1 cellular context compared by ENCODE assay signal in the genomic region with DNA sequence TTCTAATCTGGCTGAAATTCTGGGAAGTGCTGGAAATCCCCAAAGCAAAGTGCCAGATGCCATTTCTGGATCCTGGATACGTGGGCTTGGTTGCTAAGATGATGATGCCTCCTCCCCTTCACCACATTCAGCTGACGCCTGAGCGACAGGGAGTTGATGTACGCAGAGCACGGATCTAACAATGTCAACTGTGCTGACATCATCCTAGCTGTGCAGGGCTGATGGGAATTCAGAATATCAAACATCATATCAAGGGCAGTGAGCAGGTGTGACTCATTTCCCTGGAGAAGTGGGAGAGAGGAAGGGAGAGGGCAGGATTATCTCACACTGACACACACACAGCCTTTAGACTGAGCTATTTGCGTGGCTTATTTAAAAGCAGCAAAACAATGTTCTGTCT.
TF ChIP-seq lines count a peak whose summit lies in the region.

No MANE protein-coding gene starts in this region.

TF ChIP-seq in HEK293, 187 proteins besides CTCF, POLR2A, EP300 and RAD21 (continued from another document):
- TF ChIP-seq, protein P1, sequence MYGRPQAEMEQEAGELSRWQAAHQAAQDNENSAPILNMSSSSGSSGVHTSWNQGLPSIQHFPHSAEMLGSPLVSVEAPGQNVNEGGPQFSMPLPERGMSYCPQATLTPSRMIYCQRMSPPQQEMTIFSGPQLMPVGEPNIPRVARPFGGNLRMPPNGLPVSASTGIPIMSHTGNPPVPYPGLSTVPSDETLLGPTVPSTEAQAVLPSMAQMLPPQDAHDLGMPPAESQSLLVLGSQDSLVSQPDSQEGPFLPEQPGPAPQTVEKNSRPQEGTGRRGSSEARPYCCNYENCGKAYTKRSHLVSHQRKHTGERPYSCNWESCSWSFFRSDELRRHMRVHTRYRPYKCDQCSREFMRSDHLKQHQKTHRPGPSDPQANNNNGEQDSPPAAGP (tag by site-specific recombination; IDR thresholded peaks at IDR 0.05), result peak; percentile 57; the same call in 1 of the 2 replicates
- TF ChIP-seq, protein P2, sequence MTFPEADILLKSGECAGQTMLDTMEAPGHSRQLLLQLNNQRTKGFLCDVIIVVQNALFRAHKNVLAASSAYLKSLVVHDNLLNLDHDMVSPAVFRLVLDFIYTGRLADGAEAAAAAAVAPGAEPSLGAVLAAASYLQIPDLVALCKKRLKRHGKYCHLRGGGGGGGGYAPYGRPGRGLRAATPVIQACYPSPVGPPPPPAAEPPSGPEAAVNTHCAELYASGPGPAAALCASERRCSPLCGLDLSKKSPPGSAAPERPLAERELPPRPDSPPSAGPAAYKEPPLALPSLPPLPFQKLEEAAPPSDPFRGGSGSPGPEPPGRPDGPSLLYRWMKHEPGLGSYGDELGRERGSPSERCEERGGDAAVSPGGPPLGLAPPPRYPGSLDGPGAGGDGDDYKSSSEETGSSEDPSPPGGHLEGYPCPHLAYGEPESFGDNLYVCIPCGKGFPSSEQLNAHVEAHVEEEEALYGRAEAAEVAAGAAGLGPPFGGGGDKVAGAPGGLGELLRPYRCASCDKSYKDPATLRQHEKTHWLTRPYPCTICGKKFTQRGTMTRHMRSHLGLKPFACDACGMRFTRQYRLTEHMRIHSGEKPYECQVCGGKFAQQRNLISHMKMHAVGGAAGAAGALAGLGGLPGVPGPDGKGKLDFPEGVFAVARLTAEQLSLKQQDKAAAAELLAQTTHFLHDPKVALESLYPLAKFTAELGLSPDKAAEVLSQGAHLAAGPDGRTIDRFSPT (tag by site-specific recombination; IDR thresholded peaks at IDR 0.05), result peak; percentile 31; the same call in 1 of the 2 replicates
- TF ChIP-seq ZNF629 (tag by site-specific recombination; IDR thresholded peaks at IDR 0.05) (peak; percentile 93), KLF8 (tag by site-specific recombination; IDR thresholded peaks at IDR 0.05) (no peak), ZNF366 (tag by site-specific recombination; conservative IDR thresholded peaks at IDR 0.05) (peak; percentile 81), SP2 (tag by site-specific recombination; IDR thresholded peaks at IDR 0.05) (peak; percentile 35; the same call in 1 of the 2 replicates), ZBTB21 (tag by site-specific recombination; IDR thresholded peaks at IDR 0.05) (peak; percentile 75), IKZF3 (tag by site-specific recombination; IDR thresholded peaks at IDR 0.05) (peak; percentile 44; the same call in 1 of the 2 replicates), ZFP37 (tag by site-specific recombination; IDR thresholded peaks at IDR 0.05) (peak; percentile 49; the same call in 1 of the 2 replicates), OSR2 (tag by site-specific recombination; IDR thresholded peaks at IDR 0.05) (no peak), ZNF660 (tag by site-specific recombination; IDR thresholded peaks at IDR 0.05) (peak; percentile 65; the same call in 1 of the 2 replicates), ZEB2 (tag by site-specific recombination; IDR thresholded peaks at IDR 0.05) (peak; percentile 42; the same call in 1 of the 2 replicates), SP7 (tag by site-specific recombination; IDR thresholded peaks at IDR 0.05) (peak; percentile 55; the same call in 1 of the 2 replicates), GLI4 (tag by site-specific recombination; IDR thresholded peaks at IDR 0.05) (no peak), ZNF76 (tag by site-specific recombination; IDR thresholded peaks at IDR 0.05; ENCODE audit: borderline replicate concordance, low read depth) (0 out of 2 replicates have a peak, but pooled peaks have one; percentile 57), ZNF610 (tag by site-specific recombination; IDR thresholded peaks at IDR 0.05; ENCODE audit: borderline replicate concordance) (no peak)
- TF ChIP-seq, protein P3, sequence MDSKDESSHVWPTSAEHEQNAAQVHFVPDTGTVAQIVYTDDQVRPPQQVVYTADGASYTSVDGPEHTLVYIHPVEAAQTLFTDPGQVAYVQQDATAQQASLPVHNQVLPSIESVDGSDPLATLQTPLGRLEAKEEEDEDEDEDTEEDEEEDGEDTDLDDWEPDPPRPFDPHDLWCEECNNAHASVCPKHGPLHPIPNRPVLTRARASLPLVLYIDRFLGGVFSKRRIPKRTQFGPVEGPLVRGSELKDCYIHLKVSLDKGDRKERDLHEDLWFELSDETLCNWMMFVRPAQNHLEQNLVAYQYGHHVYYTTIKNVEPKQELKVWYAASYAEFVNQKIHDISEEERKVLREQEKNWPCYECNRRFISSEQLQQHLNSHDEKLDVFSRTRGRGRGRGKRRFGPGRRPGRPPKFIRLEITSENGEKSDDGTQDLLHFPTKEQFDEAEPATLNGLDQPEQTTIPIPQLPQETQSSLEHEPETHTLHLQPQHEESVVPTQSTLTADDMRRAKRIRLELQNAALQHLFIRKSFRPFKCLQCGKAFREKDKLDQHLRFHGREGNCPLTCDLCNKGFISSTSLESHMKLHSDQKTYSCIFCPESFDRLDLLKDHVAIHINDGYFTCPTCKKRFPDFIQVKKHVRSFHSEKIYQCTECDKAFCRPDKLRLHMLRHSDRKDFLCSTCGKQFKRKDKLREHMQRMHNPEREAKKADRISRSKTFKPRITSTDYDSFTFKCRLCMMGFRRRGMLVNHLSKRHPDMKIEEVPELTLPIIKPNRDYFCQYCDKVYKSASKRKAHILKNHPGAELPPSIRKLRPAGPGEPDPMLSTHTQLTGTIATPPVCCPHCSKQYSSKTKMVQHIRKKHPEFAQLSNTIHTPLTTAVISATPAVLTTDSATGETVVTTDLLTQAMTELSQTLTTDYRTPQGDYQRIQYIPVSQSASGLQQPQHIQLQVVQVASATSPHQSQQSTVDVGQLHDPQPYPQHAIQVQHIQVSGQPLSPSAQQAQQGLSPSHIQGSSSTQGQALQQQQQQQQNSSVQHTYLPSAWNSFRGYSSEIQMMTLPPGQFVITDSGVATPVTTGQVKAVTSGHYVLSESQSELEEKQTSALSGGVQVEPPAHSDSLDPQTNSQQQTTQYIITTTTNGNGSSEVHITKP (tag by site-specific recombination; IDR thresholded peaks at IDR 0.05), result peak; percentile 51; the same call in 1 of the 2 replicates
- TF ChIP-seq, protein P4, sequence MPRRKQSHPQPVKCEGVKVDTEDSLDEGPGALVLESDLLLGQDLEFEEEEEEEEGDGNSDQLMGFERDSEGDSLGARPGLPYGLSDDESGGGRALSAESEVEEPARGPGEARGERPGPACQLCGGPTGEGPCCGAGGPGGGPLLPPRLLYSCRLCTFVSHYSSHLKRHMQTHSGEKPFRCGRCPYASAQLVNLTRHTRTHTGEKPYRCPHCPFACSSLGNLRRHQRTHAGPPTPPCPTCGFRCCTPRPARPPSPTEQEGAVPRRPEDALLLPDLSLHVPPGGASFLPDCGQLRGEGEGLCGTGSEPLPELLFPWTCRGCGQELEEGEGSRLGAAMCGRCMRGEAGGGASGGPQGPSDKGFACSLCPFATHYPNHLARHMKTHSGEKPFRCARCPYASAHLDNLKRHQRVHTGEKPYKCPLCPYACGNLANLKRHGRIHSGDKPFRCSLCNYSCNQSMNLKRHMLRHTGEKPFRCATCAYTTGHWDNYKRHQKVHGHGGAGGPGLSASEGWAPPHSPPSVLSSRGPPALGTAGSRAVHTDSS (tag by site-specific recombination; IDR thresholded peaks at IDR 0.05), result no peak
- TF ChIP-seq, protein P5, sequence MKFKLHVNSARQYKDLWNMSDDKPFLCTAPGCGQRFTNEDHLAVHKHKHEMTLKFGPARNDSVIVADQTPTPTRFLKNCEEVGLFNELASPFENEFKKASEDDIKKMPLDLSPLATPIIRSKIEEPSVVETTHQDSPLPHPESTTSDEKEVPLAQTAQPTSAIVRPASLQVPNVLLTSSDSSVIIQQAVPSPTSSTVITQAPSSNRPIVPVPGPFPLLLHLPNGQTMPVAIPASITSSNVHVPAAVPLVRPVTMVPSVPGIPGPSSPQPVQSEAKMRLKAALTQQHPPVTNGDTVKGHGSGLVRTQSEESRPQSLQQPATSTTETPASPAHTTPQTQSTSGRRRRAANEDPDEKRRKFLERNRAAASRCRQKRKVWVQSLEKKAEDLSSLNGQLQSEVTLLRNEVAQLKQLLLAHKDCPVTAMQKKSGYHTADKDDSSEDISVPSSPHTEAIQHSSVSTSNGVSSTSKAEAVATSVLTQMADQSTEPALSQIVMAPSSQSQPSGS (tag by site-specific recombination; IDR thresholded peaks at IDR 0.05; ENCODE audit: low read depth), result peak; percentile 67; the same call in 1 of the 2 replicates
- TF ChIP-seq, protein P6, sequence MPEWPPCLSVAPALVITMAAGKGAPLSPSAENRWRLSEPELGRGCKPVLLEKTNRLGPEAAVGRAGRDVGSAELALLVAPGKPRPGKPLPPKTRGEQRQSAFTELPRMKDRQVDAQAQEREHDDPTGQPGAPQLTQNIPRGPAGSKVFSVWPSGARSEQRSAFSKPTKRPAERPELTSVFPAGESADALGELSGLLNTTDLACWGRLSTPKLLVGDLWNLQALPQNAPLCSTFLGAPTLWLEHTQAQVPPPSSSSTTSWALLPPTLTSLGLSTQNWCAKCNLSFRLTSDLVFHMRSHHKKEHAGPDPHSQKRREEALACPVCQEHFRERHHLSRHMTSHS (tag by site-specific recombination; IDR thresholded peaks at IDR 0.05), result no peak
- TF ChIP-seq, protein P7, sequence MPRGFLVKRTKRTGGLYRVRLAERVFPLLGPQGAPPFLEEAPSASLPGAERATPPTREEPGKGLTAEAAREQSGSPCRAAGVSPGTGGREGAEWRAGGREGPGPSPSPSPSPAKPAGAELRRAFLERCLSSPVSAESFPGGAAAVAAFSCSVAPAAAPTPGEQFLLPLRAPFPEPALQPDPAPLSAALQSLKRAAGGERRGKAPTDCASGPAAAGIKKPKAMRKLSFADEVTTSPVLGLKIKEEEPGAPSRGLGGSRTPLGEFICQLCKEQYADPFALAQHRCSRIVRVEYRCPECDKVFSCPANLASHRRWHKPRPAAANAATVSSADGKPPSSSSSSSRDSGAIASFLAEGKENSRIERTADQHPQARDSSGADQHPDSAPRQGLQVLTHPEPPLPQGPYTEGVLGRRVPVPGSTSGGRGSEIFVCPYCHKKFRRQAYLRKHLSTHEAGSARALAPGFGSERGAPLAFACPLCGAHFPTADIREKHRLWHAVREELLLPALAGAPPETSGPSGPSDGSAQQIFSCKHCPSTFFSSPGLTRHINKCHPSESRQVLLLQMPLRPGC (tag by site-specific recombination; IDR thresholded peaks at IDR 0.05), result peak; percentile 63; the same call in 1 of the 2 replicates
- TF ChIP-seq, protein P8, sequence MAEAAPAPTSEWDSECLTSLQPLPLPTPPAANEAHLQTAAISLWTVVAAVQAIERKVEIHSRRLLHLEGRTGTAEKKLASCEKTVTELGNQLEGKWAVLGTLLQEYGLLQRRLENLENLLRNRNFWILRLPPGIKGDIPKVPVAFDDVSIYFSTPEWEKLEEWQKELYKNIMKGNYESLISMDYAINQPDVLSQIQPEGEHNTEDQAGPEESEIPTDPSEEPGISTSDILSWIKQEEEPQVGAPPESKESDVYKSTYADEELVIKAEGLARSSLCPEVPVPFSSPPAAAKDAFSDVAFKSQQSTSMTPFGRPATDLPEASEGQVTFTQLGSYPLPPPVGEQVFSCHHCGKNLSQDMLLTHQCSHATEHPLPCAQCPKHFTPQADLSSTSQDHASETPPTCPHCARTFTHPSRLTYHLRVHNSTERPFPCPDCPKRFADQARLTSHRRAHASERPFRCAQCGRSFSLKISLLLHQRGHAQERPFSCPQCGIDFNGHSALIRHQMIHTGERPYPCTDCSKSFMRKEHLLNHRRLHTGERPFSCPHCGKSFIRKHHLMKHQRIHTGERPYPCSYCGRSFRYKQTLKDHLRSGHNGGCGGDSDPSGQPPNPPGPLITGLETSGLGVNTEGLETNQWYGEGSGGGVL (tag by site-specific recombination; IDR thresholded peaks at IDR 0.05), result peak; percentile 45; the same call in 1 of the 2 replicates
TF ChIP-seq in HEK293: peak in this region for 23.
